Comparison of ENCODE assay signal across 9 cellular contexts in genomic region chr4:2763511-2763967, GRCh38. TPM values are rescaled to one million over a fixed set of nuclear protein-coding genes. Genes with fewer than 3 reads are reported as not detected.
DNase-seq lines count a peak whose midpoint lies in the region; ATAC-seq and TF ChIP-seq lines count a peak whose summit lies in the region.
"Had no signal": no experiment of that assay in that cellular context is flagged by ENCODE, and none has a peak within 500 bp of the region (broad histone marks: within the 10 kb centered on the region; RNA-seq: fewer than 3 reads in every experiment).

No MANE protein-coding gene starts in this region.

- peak overlapping the region; percentile 84; the same call in 1 of the 2 replicates for H2AFZ ChIP-seq in PC-3 (ENCODE audit: low read length)

- peaks cover 11% of the 10 kb centered on the region for H3K4me1 ChIP-seq in CD4-positive, CD25-positive, alpha-beta regulatory T cell (ENCODE audit: control insufficient read depth, insufficient read depth, low read length, poor library complexity, severe bottlenecking)
- no peaks in the 10 kb centered on the region; the same call in 1 of the 2 replicates for H3K4me1 ChIP-seq in PC-3 (ENCODE audit: insufficient read depth, low read length)
- no peaks in the 10 kb centered on the region for H3K4me1 ChIP-seq in prostate gland (replicated peaks)
- peaks cover 30% of the 10 kb centered on the region for H3K4me1 ChIP-seq in mucosa of descending colon (ENCODE audit: low read depth)

- CTCF ChIA-PET in PC-3 (lab: Charles Lee) = interaction anchor here (0.5 kb wide), 1 partner anchor 94 kb away, joined by 3 read pairs; no protein-coding TSS in a partner anchor

- H3K27ac ChIP-seq in CD4-positive, CD25-positive, alpha-beta regulatory T cell (ENCODE audit: insufficient read depth, low read length, poor library complexity, severe bottlenecking) = no peak overlapping the region
- H3K27ac ChIP-seq in PC-3 (ENCODE audit: low read length) (no peak overlapping the region), prostate gland (peak overlapping the region in 1 of 2 donors; percentile 37)
- H3K27ac ChIP-seq: KMS-11 had no signal

- no peak overlapping the region for H3K27ac Mint-ChIP-seq in CD4-positive, CD25-positive, alpha-beta regulatory T cell

- peak overlapping the region; percentile 79 for H3K4me2 ChIP-seq in PC-3 (ENCODE audit: low read length)

- no peaks in the 10 kb centered on the region for H3K36me3 Mint-ChIP-seq in CD4-positive, CD25-positive, alpha-beta regulatory T cell

- H3K9me3 ChIP-seq in CD4-positive, CD25-positive, alpha-beta regulatory T cell (ENCODE audit: control insufficient read depth in 2 of 2, low read length in 2 of 2) = no peaks in the 10 kb centered on the region
- no peaks in the 10 kb centered on the region for H3K9me3 ChIP-seq in PC-3 (ENCODE audit: low read length)
- no peaks in the 10 kb centered on the region for H3K9me3 ChIP-seq in prostate gland
- H3K9me3 ChIP-seq in mucosa of descending colon = no peaks in the 10 kb centered on the region

- no peak overlapping the region for H3K4me3 ChIP-seq in CD4-positive, CD25-positive, alpha-beta regulatory T cell (ENCODE audit: low read depth, low read length)
- peak overlapping the region; percentile 67; the same call in 1 of the 2 replicates for H3K4me3 ChIP-seq in PC-3 (ENCODE audit: low read length)
- H3K4me3 ChIP-seq in fibroblast of pulmonary artery (replicated peaks; ENCODE audit: low read depth, low read length) = peak overlapping the region; percentile 53
- peak overlapping the region; percentile 23 to 39 for H3K4me3 ChIP-seq in prostate gland
- H3K4me3 ChIP-seq in mucosa of descending colon = no peak overlapping the region

- H3K9ac ChIP-seq in PC-3 (ENCODE audit: low read length) = no peak overlapping the region
- H3K9ac ChIP-seq: KMS-11 had no signal

- H3K9me3 Mint-ChIP-seq in CD4-positive, CD25-positive, alpha-beta regulatory T cell = no peaks in the 10 kb centered on the region

- intact Hi-C loops in PC-3 (cut with micrococcal nuclease) (loop anchor here (10.0 kb wide), 1 partner anchor 81 kb away; the partner anchor contains the start of gene ADD1), prostate gland (cut with DNase I) (loop anchor here (5.0 kb wide), 2 partner anchors 199 to 274 kb away; partner anchors contain the start of genes GRK4 and NOP14), mucosa of descending colon (cut with DNase I, micrococcal nuclease) (loop anchor here (10.0 kb wide), 3 partner anchors 51 to 181 kb away; no protein-coding TSS in a partner anchor)

- 51% methylated on average over 23 of the region's 23 CpGs for WGBS in prostate gland

- no peaks in the 10 kb centered on the region for H3K27me3 ChIP-seq in CD4-positive, CD25-positive, alpha-beta regulatory T cell (ENCODE audit: control insufficient read depth, insufficient read depth, low read length)
- H3K27me3 ChIP-seq in PC-3 (ENCODE audit: low read length) (no peaks in the 10 kb centered on the region), prostate gland (replicated peaks; ENCODE audit: insufficient read depth) (no peaks in the 10 kb centered on the region)

- H3K36me3 ChIP-seq in CD4-positive, CD25-positive, alpha-beta regulatory T cell (ENCODE audit: control insufficient read depth, insufficient read depth, low read length) = no peaks in the 10 kb centered on the region
- no peaks in the 10 kb centered on the region for H3K36me3 ChIP-seq in PC-3 (ENCODE audit: low read depth, low read length)
- no peaks in the 10 kb centered on the region for H3K36me3 ChIP-seq in prostate gland
- H3K36me3 ChIP-seq in mucosa of descending colon (ENCODE audit: low read depth) = no peaks in the 10 kb centered on the region

- DNase-seq in CD4-positive, CD25-positive, alpha-beta regulatory T cell = no peak
- no peak for DNase-seq in PC-3
- no peak for DNase-seq in fibroblast of pulmonary artery (ENCODE audit: low read depth)
- DNase-seq in prostate gland (ENCODE audit: low spot score) = no peak
- DNase-seq in NCI-H187 treated with DMSO at 0.1 percent for 48 hours (lab: John Stamatoyannopoulos, UW) = no peak
- no peak for DNase-seq in mucosa of descending colon
- no peak for DNase-seq in AML-193 (lab: John Stamatoyannopoulos, UW)

- TF ChIP-seq CTCF in PC-3 (conservative IDR thresholded peaks at IDR 0.05; ENCODE audit: low read depth, low read length) (no peak), fibroblast of pulmonary artery (IDR thresholded peaks at IDR 0.05; ENCODE audit: low read length, missing control alignments) (no peak), prostate gland (IDR thresholded peaks at IDR 0.05) (no peak), mucosa of descending colon (IDR thresholded peaks at IDR 0.05) (no peak)

- no peak for TF ChIP-seq POLR2A in prostate gland (IDR thresholded peaks at IDR 0.05)

- no peaks in the 10 kb centered on the region for H3K27me3 Mint-ChIP-seq in CD4-positive, CD25-positive, alpha-beta regulatory T cell

- POLR2A ChIA-PET in PC-3 (lab: Charles Lee; ENCODE audit: unreplicated experiment) = interaction anchor here (0.6 kb wide), 1 partner anchor 8 kb away, joined by 7 read pairs; no protein-coding TSS in a partner anchor

- peak overlapping the region in 3 of 4 donors; percentile 52 to 59 (median 57) for H3K4me3 Mint-ChIP-seq in CD4-positive, CD25-positive, alpha-beta regulatory T cell

- H3F3A ChIP-seq in PC-3 (ENCODE audit: low read length, unreplicated experiment) = no peaks in the 10 kb centered on the region

- no peaks in the 10 kb centered on the region for H4K20me1 ChIP-seq in PC-3 (ENCODE audit: low read length)

- H3K4me1 Mint-ChIP-seq in CD4-positive, CD25-positive, alpha-beta regulatory T cell = peaks cover 2 to 9% (median 5%) of the 10 kb centered on the region in 4 donors

- no peaks in the 10 kb centered on the region for H3K79me2 ChIP-seq in PC-3 (ENCODE audit: low read length)

- no peaks in the 10 kb centered on the region for H3K9me2 ChIP-seq in PC-3 (replicated peaks; ENCODE audit: low read length)

- BruUV-seq in PC-3 (replicated peaks; lab: Mats Ljungman, UMichigan) = no TSS peak

- no peak for ATAC-seq in CD4-positive, CD25-positive, alpha-beta regulatory T cell (ENCODE audit: low read depth in 2 of 2)
- ATAC-seq in PC-3 = no peak
- ATAC-seq in HG03025 (IDR thresholded peaks at IDR 0.05; ENCODE audit: low FRiP score, unreplicated experiment) = no peak
- ATAC-seq in mucosa of descending colon = no peak

RNA-seq across cellular contexts. Expression of gene TNIP2, which starts 7.4 kb away (rescaled TPM):
- total RNA-seq in CD4-positive, CD25-positive, alpha-beta regulatory T cell = 87.7 TPM
- 10 to 100 TPM; 43.9 to 53.3 (median 50.9) TPM for polyA plus RNA-seq in CD4-positive, CD25-positive, alpha-beta regulatory T cell
- total RNA-seq in PC-3 (2014; rRNA removed) (56.5 and 77.8 TPM in 2 replicates), prostate gland (10 to 100 TPM; 54.8 to 94.0 TPM), mucosa of descending colon (10 to 100 TPM; 50.3 to 51.5 (median 51.2) TPM)

RNA-seq across cellular contexts. Expression of gene SH3BP2, which starts 29.3 kb away (rescaled TPM):
- 61.7 TPM for total RNA-seq in CD4-positive, CD25-positive, alpha-beta regulatory T cell
- 1 to 10 TPM; 7.6 to 8.6 (median 8.4) TPM for polyA plus RNA-seq in CD4-positive, CD25-positive, alpha-beta regulatory T cell
- total RNA-seq in PC-3 (2014; rRNA removed) = 16.9 and 17.4 TPM in 2 replicates
- 10 to 100 TPM; 24.3 to 41.3 TPM for total RNA-seq in prostate gland
- 10 to 100 TPM; 48.1 to 75.3 (median 73.0) TPM for total RNA-seq in mucosa of descending colon

Comparison
In these comparisons a context has a peak if more than half of its experiments do, and no peak if none do; other contexts are left out.
1. H3K4me3 ChIP-seq: peak in PC-3 (single experiment), fibroblast of pulmonary artery (single experiment) and prostate gland (2 of 2); none in CD4-positive, CD25-positive, alpha-beta regulatory T cell (single experiment) and mucosa of descending colon (single experiment).